Comparison of ENCODE assay signal across 8 cellular contexts in the genomic region with DNA sequence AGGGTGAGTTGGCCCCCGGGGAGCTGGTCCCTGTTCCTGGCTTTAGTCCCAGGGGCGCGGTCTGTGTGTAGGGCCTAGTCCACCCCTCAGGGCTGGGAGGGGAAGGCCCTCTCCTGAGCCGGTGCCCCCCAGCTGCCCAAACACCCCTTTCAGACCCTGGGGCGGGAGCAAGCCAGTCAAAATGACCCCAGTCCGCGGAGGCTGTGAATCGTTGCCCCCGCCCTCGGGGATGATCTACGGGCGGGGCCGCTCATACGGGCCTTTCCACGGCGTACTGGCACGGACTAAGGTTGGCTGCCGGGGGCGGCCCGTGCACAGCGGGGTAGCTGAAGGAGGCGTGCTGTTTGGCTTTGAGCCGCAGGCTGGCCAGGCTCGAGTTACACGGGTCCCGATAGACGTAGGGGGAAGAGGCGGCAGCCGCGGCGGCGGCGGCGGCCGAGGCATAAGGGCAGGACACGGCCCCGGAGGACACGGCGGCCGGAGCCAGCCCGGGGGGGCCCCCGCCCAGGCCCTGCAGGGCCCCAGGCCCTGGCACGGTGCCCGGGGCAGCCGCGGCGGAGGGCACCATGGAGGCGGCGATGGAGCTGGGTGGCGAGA. TPM values are rescaled to one million over a fixed set of nuclear protein-coding genes. Genes with fewer than 3 reads are reported as not detected.
DNase-seq lines count a peak whose midpoint lies in the region; ATAC-seq and TF ChIP-seq lines count a peak whose summit lies in the region.

No MANE protein-coding gene starts in this region.

- in situ Hi-C loops in gastrocnemius medialis (cut with MboI; ENCODE audit: low sequenced_read_pairs in 4 of 4) = no loop called here

- H3K36me3 ChIP-seq in right atrium auricular region (no peaks in the 10 kb centered on the region), gastrocnemius medialis (no peaks in the 10 kb centered on the region)

- intact Hi-C loops in gastrocnemius medialis (cut with DNase I; ENCODE audit: low total_unique reads) = loop anchor here (1.0 kb wide), 1 partner anchor 122 kb away; no protein-coding TSS in a partner anchor

- TF ChIP-seq CTCF in right atrium auricular region (IDR thresholded peaks at IDR 0.05) (no peak), gastrocnemius medialis (IDR thresholded peaks at IDR 0.05 in 4 of 5, conservative IDR thresholded peaks at IDR 0.05 in 1 of 5) (no peak)

- H3K9me3 ChIP-seq in right atrium auricular region = no peaks in the 10 kb centered on the region
- H3K9me3 ChIP-seq in gastrocnemius medialis = no peaks in the 10 kb centered on the region

- peak; percentile 51 for DNase-seq in NCI-H82 (lab: John Stamatoyannopoulos, UW)
- no peak for DNase-seq in NCI-H82 treated with DMSO at 0.1 percent for 48 hours (lab: John Stamatoyannopoulos, UW; ENCODE audit: unreplicated experiment)
- peak; percentile 61 for DNase-seq in NCI-H510A (lab: John Stamatoyannopoulos, UW)
- DNase-seq in activated naive CD4-positive, alpha-beta T cell treated with anti-CD3 and anti-CD28 coated beads, Interleukin-2, amount 50 U/mL, for 72 hours (ENCODE audit: low spot score in 2 of 2) = peak; percentile 50 to 67
- DNase-seq in right atrium auricular region (ENCODE audit: low spot score) = no peak
- DNase-seq in gastrocnemius medialis = peak; percentile 22 to 81

- peak overlapping the region; percentile 38 to 47 for H3K27ac Mint-ChIP-seq in activated naive CD4-positive, alpha-beta T cell treated with anti-CD3 and anti-CD28 coated beads, Interleukin-2, amount 50 U/mL, for 72 hours

- H3K27me3 ChIP-seq in right atrium auricular region (peaks cover 4 to 9% of the 10 kb centered on the region in 2 donors), gastrocnemius medialis (peaks cover 0 to 4% (median 0%) of the 10 kb centered on the region in 3 donors)

- ATAC-seq in activated naive CD4-positive, alpha-beta T cell treated with anti-CD3 and anti-CD28 coated beads, Interleukin-2, amount 50 U/mL, for 72 hours = peak; percentile 54 to 62
- ATAC-seq in gastrocnemius medialis = peak; percentile 45 to 58
- ATAC-seq in HG02610 (IDR thresholded peaks at IDR 0.05; ENCODE audit: unreplicated experiment) = no peak
- ATAC-seq in GM21576 (IDR thresholded peaks at IDR 0.05; ENCODE audit: unreplicated experiment) = no peak

- no peaks in the 10 kb centered on the region for H3K36me3 Mint-ChIP-seq in activated naive CD4-positive, alpha-beta T cell treated with anti-CD3 and anti-CD28 coated beads, Interleukin-2, amount 50 U/mL, for 72 hours

- H3K4me3 ChIP-seq in right atrium auricular region (peak overlapping the region; percentile 21 to 52), gastrocnemius medialis (peak overlapping the region; percentile 41 to 58 (median 52))

- peaks cover 0 to 37% of the 10 kb centered on the region in 2 donors for H3K4me1 ChIP-seq in right atrium auricular region
- H3K4me1 ChIP-seq in gastrocnemius medialis = peaks cover 36 to 46% of the 10 kb centered on the region in 2 donors

- H3K27ac ChIP-seq in right atrium auricular region = no peak overlapping the region
- peak overlapping the region; percentile 62 to 72 (median 70) for H3K27ac ChIP-seq in gastrocnemius medialis

- TF ChIP-seq POLR2A in gastrocnemius medialis (IDR thresholded peaks at IDR 0.05) = no peak

- H3K9me3 Mint-ChIP-seq in activated naive CD4-positive, alpha-beta T cell treated with anti-CD3 and anti-CD28 coated beads, Interleukin-2, amount 50 U/mL, for 72 hours = no peaks in the 10 kb centered on the region

RNA-seq across cellular contexts. Expression of a gene that starts 4.3 kb away (rescaled TPM):
- total RNA-seq in activated naive CD4-positive, alpha-beta T cell treated with anti-CD3 and anti-CD28 coated beads, Interleukin-2, amount 50 U/mL, for 72 hours = under 1 TPM in 1 of 2 donors, not detected in 1; 0.50 TPM
- total RNA-seq in right atrium auricular region = under 1 TPM in 1 of 2 donors, not detected in 1; 0.39 TPM
- under 1 TPM in 1 of 4 donors, not detected in 3; 0.51 TPM for total RNA-seq in gastrocnemius medialis

RNA-seq across cellular contexts. Expression of a gene that starts 10.9 kb away (rescaled TPM):
- total RNA-seq in activated naive CD4-positive, alpha-beta T cell treated with anti-CD3 and anti-CD28 coated beads, Interleukin-2, amount 50 U/mL, for 72 hours = not detected
- total RNA-seq in right atrium auricular region = under 1 TPM; 0.28 to 0.96 TPM
- 1 to 10 TPM; 4.2 to 8.9 (median 6.5) TPM for total RNA-seq in gastrocnemius medialis

RNA-seq across cellular contexts. Expression of a gene that starts 15.0 kb away (rescaled TPM):
- 10 to 100 TPM; 32.1 to 44.2 TPM for total RNA-seq in activated naive CD4-positive, alpha-beta T cell treated with anti-CD3 and anti-CD28 coated beads, Interleukin-2, amount 50 U/mL, for 72 hours
- total RNA-seq in right atrium auricular region = 10 to 100 TPM; 38.5 to 38.9 TPM
- 10 to 100 TPM; 31.4 to 64.2 (median 58.7) TPM for total RNA-seq in gastrocnemius medialis

Comparison
In these comparisons a context has a peak if more than half of its experiments do, and no peak if none do; other contexts are left out.
1. DNase-seq: peak in NCI-H82 (single experiment), NCI-H510A (single experiment), activated naive CD4-positive, alpha-beta T cell treated with anti-CD3 and anti-CD28 coated beads, Interleukin-2, amount 50 U/mL, for 72 hours (2 of 2) and gastrocnemius medialis (2 of 2); none in NCI-H82 treated with DMSO at 0.1 percent for 48 hours (single experiment) and right atrium auricular region (single experiment).
2. ATAC-seq: peak in activated naive CD4-positive, alpha-beta T cell treated with anti-CD3 and anti-CD28 coated beads, Interleukin-2, amount 50 U/mL, for 72 hours (2 of 2) and gastrocnemius medialis (2 of 2); none in HG02610 (single experiment) and GM21576 (single experiment).
3. H3K27ac ChIP-seq: peak in gastrocnemius medialis (4 of 4); none in right atrium auricular region (0 of 2).